8 cellular contexts compared by ENCODE assay signal in genomic region chr6:144335914-144336313, GRCh38. TPM values are rescaled to one million over a fixed set of nuclear protein-coding genes. Genes with fewer than 3 reads are reported as not detected.
DNase-seq lines count a peak whose midpoint lies in the region; ATAC-seq lines count a peak whose summit lies in the region.

No MANE protein-coding gene starts in this region.

- ATAC-seq in GM21619 (IDR thresholded peaks at IDR 0.05; ENCODE audit: unreplicated experiment) (peak; percentile 59), left lobe of liver (no peak), Right ventricle myocardium inferior (no peak)

- DNase-seq in ELR (ENCODE audit: low read depth) (peak; percentile 30), MV-4-11 (lab: John Stamatoyannopoulos, UW) (peak; percentile 53), glomerular visceral epithelial cell (ENCODE audit: extremely low spot score) (peak; percentile 46), KG1 (lab: John Stamatoyannopoulos, UW) (no peak), NOMO-1 (lab: John Stamatoyannopoulos, UW; ENCODE audit: unreplicated experiment in 2 of 2) (no peak), left lobe of liver (ENCODE audit: low spot score) (no peak), Right ventricle myocardium inferior (ENCODE audit: missing footprints) (no peak)

- intact Hi-C loops in Right ventricle myocardium inferior (cut with DNase I): no loop called here

RNA-seq across cellular contexts. Expression of gene UTRN, which starts 50.8 kb away (rescaled TPM):
- total RNA-seq in left lobe of liver (29.2 TPM), Right ventricle myocardium inferior (69.2 TPM)

Comparison
In these comparisons a context has a peak if more than half of its experiments do, and no peak if none do; other contexts are left out.
1. DNase-seq: peak in ELR (single experiment), MV-4-11 (single experiment) and glomerular visceral epithelial cell (single experiment); none in KG1 (single experiment), NOMO-1 (0 of 2), left lobe of liver (single experiment) and Right ventricle myocardium inferior (single experiment).